22 cellular contexts compared by ENCODE assay signal in the genomic region with DNA sequence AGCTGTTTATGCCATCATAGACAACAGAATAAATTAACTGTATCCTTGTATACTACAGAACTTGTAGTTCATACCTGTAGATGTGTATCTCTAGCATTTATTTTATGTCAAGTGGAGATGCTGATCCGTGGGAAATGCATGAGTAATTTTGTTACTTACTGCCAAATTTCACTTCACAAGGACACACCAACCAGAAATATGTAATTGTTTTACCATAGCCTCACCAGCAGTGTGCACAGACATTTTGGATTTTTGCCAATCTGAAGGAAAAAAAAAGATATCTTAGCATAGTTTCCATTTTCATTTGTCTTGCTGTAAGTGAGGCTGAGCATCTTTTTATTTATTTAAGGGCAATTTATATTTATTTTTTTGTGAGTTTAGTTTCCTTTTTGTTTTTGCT.
DNase-seq lines count a peak whose midpoint lies in the region; ATAC-seq and TF ChIP-seq lines count a peak whose summit lies in the region.
"Had no signal": no experiment of that assay in that cellular context is flagged by ENCODE, and none has a peak within 500 bp of the region (broad histone marks: within the 10 kb centered on the region; RNA-seq: fewer than 3 reads in every experiment).

No MANE protein-coding gene starts in this region.

- no peak overlapping the region for H3K9ac ChIP-seq in adipocyte (ENCODE audit: low read length)

- no peak overlapping the region for H3K4me3 ChIP-seq in adipocyte (ENCODE audit: low read length)
- no peak overlapping the region for H3K4me3 ChIP-seq in fibroblast of villous mesenchyme (ENCODE audit: low read depth, low read length)
- H3K4me3 ChIP-seq: Peyer's patch, vagina had no signal

- H3K36me3 ChIP-seq in adipocyte (ENCODE audit: control insufficient read depth, insufficient read depth, low read length, severe bottlenecking) = no peaks in the 10 kb centered on the region
- H3K36me3 ChIP-seq: BE2C, Peyer's patch, vagina had no signal

- H3K4me1 ChIP-seq in adipocyte (ENCODE audit: control insufficient read depth, insufficient read depth, low read length) = no peaks in the 10 kb centered on the region
- H3K4me1 ChIP-seq: BE2C, Peyer's patch, vagina had no signal

- ATAC-seq in GM18858 (IDR thresholded peaks at IDR 0.05; ENCODE audit: unreplicated experiment) = no peak
- ATAC-seq: left lobe of liver; stimulated activated memory B cell treated with anti-CD40 and anti-IgM and Interleukin-4, amounts not matched to agents 10 μg/mL and 1 μg/mL and 100 μg/mL, for 72 hours; T-helper 17 cell had no signal

- peak; percentile 10 for DNase-seq in AG08395 (ENCODE audit: low spot score)
- DNase-seq in HS-5 (ENCODE audit: low read depth) = peak; percentile 64
- peak; percentile 41 for DNase-seq in adipocyte (ENCODE audit: low read depth)
- DNase-seq in fibroblast of villous mesenchyme (ENCODE audit: low read depth) = peak; percentile 28
- no peak for DNase-seq in activated T-cell treated with anti-CD3 and anti-CD28 coated beads, Interleukin-2, amount 50 U/mL, for 48 hours
- DNase-seq in cerebellar nuclear complex (lab: John Stamatoyannopoulos, UW) = no peak
- no peak for DNase-seq in epidermal melanocyte (ENCODE audit: insufficient read length, low spot score)
- DNase-seq: activated T-cell treated with anti-CD3 and anti-CD28 coated beads, Interleukin-2, amount 50 U/mL, for 24 hours; amniotic stem cell; BE2C; DND-41; head of caudate nucleus; MM.1S; naive B cell; NCI-H446 treated with DMSO at 0.1 percent for 48 hours; Peyer's patch; stimulated activated CD4-positive, alpha-beta T cell treated with anti-CD3 and anti-CD28 coated beads, Interleukin-4, amount 100 ng/mL, for 4 hours; T-helper 17 cell had no signal

- TF ChIP-seq CTCF in fibroblast of villous mesenchyme (IDR thresholded peaks at IDR 0.05; ENCODE audit: insufficient read depth, low read depth, low read length) = no peak

- H3K27me3 ChIP-seq in adipocyte (replicated peaks; ENCODE audit: control insufficient read depth, insufficient read depth, low read length) = no peaks in the 10 kb centered on the region
- H3K27me3 ChIP-seq: BE2C, Peyer's patch, vagina had no signal

- H3K9me3 ChIP-seq in adipocyte (ENCODE audit: control insufficient read depth, low read length) = peaks cover 25% of the 10 kb centered on the region
- H3K9me3 ChIP-seq: BE2C had no signal

Comparison
In these comparisons a context has a peak if more than half of its experiments do, and no peak if none do; other contexts are left out.
1. DNase-seq: peak in AG08395 (single experiment), HS-5 (single experiment), adipocyte (single experiment) and fibroblast of villous mesenchyme (single experiment); none in activated T-cell treated with anti-CD3 and anti-CD28 coated beads, Interleukin-2, amount 50 U/mL, for 48 hours (0 of 2), cerebellar nuclear complex (0 of 2) and epidermal melanocyte (single experiment).